In genomic region chr1:246178902-246179301, GRCh38 we compare ENCODE assay signal across 19 cellular contexts.
"Had no signal": no experiment of that assay in that cellular context is flagged by ENCODE, and none has a peak within 500 bp of the region (broad histone marks: within the 10 kb centered on the region; RNA-seq: fewer than 3 reads in every experiment).

No MANE protein-coding gene starts in this region.

- FAIRE-seq: astrocyte, keratinocyte had no signal

- H3K27ac ChIP-seq: dorsolateral prefrontal cortex, left lung, thyroid gland, WERI-Rb-1 had no signal

- H3K27me3 Mint-ChIP-seq: activated CD4-positive, alpha-beta memory T cell treated with anti-CD3 and anti-CD28 coated beads for 36 hours; activated CD4-positive, alpha-beta T cell treated with anti-CD3 and anti-CD28 coated beads for 36 hours; activated CD8-positive, alpha-beta memory T cell treated with anti-CD3 and anti-CD28 coated beads, Interleukin-2, amount 10 ng/mL, durations not matched to agents 7 days and 5 days; stimulated activated naive B cell treated with anti-CD40 and anti-IgM and Interleukin-4, amounts not matched to agents 10 μg/mL and 1 μg/mL and 100 μg/mL, for 72 hours had no signal

- H3K9me3 ChIP-seq: left lung, mucosa of descending colon, thyroid gland had no signal

- DNase-seq: activated CD4-positive, alpha-beta memory T cell treated with anti-CD3 and anti-CD28 coated beads for 36 hours; activated CD4-positive, alpha-beta T cell treated with anti-CD3 and anti-CD28 coated beads for 36 hours; activated CD8-positive, alpha-beta memory T cell treated with anti-CD3 and anti-CD28 coated beads, Interleukin-2, amount 10 ng/mL, durations not matched to agents 7 days and 5 days; activated naive CD4-positive, alpha-beta T cell treated with anti-CD3 and anti-CD28 coated beads, Interleukin-2, amount 50 U/mL, for 16 hours; activated T-cell treated with anti-CD3 and anti-CD28 coated beads, Interleukin-2, amount 50 U/mL, for 1 hour; dorsolateral prefrontal cortex; endodermal cell; hippocampal formation; left lung; mucosa of descending colon; natural killer cell; retina; stimulated activated CD4-positive, alpha-beta T cell treated with anti-CD3 and anti-CD28 coated beads, Interleukin-4, amount 100 ng/mL, for 1 hour; stimulated activated naive B cell treated with anti-CD40 and anti-IgM and Interleukin-4, amounts not matched to agents 10 μg/mL and 1 μg/mL and 100 μg/mL, for 72 hours; T-helper 9 cell; thyroid gland; WERI-Rb-1 had no signal

- H3K4me1 ChIP-seq: thyroid gland had no signal

- H3K4me3 Mint-ChIP-seq: activated CD4-positive, alpha-beta memory T cell treated with anti-CD3 and anti-CD28 coated beads for 36 hours; activated CD4-positive, alpha-beta T cell treated with anti-CD3 and anti-CD28 coated beads for 36 hours; activated CD8-positive, alpha-beta memory T cell treated with anti-CD3 and anti-CD28 coated beads, Interleukin-2, amount 10 ng/mL, durations not matched to agents 7 days and 5 days; endodermal cell; natural killer cell; stimulated activated naive B cell treated with anti-CD40 and anti-IgM and Interleukin-4, amounts not matched to agents 10 μg/mL and 1 μg/mL and 100 μg/mL, for 72 hours had no signal

- H3K36me3 Mint-ChIP-seq: natural killer cell had no signal

- ATAC-seq: activated CD4-positive, alpha-beta T cell treated with anti-CD3 and anti-CD28 coated beads for 36 hours; activated CD8-positive, alpha-beta memory T cell treated with anti-CD3 and anti-CD28 coated beads, Interleukin-2, amount 10 ng/mL, durations not matched to agents 7 days and 5 days; left lung; mucosa of descending colon; natural killer cell; stimulated activated naive B cell treated with anti-CD40 and anti-IgM and Interleukin-4, amounts not matched to agents 10 μg/mL and 1 μg/mL and 100 μg/mL, for 72 hours had no signal

- H3K27me3 ChIP-seq: dorsolateral prefrontal cortex, left lung, thyroid gland had no signal

- H3K9me3 Mint-ChIP-seq: activated CD4-positive, alpha-beta memory T cell treated with anti-CD3 and anti-CD28 coated beads for 36 hours; endodermal cell; natural killer cell; stimulated activated naive B cell treated with anti-CD40 and anti-IgM and Interleukin-4, amounts not matched to agents 10 μg/mL and 1 μg/mL and 100 μg/mL, for 72 hours had no signal

- H3K27ac Mint-ChIP-seq: activated CD4-positive, alpha-beta memory T cell treated with anti-CD3 and anti-CD28 coated beads for 36 hours; activated CD4-positive, alpha-beta T cell treated with anti-CD3 and anti-CD28 coated beads for 36 hours; activated CD8-positive, alpha-beta memory T cell treated with anti-CD3 and anti-CD28 coated beads, Interleukin-2, amount 10 ng/mL, durations not matched to agents 7 days and 5 days; endodermal cell; natural killer cell; stimulated activated naive B cell treated with anti-CD40 and anti-IgM and Interleukin-4, amounts not matched to agents 10 μg/mL and 1 μg/mL and 100 μg/mL, for 72 hours had no signal

- H3K4me3 ChIP-seq: dorsolateral prefrontal cortex, left lung, mucosa of descending colon, thyroid gland had no signal

- H3K4me1 Mint-ChIP-seq: activated CD4-positive, alpha-beta T cell treated with anti-CD3 and anti-CD28 coated beads for 36 hours had no signal

- H3K36me3 ChIP-seq: left lung, thyroid gland, WERI-Rb-1 had no signal
